In genomic region chr11:78424334-78425270, GRCh38 we compare ENCODE assay signal across 8 cellular contexts. TPM values are rescaled to one million over a fixed set of nuclear protein-coding genes. Genes with fewer than 3 reads are reported as not detected.
DNase-seq lines count a peak whose midpoint lies in the region; ATAC-seq, FAIRE-seq and TF ChIP-seq lines count a peak whose summit lies in the region.

No MANE protein-coding gene starts in this region.

- peaks cover 8% of the 10 kb centered on the region for H3K27me3 Mint-ChIP-seq in WTC11 (ENCODE audit: low read depth)
- H3K27me3 Mint-ChIP-seq in natural killer cell treated with Interleukin-12 subunit alpha and Interleukin-12 subunit beta and Interleukin-15 and Interleukin-18, amount 100 ng/mL, for 72 hours: peaks cover 15 to 16% of the 10 kb centered on the region in 2 donors

- peak overlapping the region; percentile 48 for H3K27ac Mint-ChIP-seq in WTC11
- peak overlapping the region; percentile 65 to 72 for H3K27ac Mint-ChIP-seq in natural killer cell treated with Interleukin-12 subunit alpha and Interleukin-12 subunit beta and Interleukin-15 and Interleukin-18, amount 100 ng/mL, for 72 hours

- FAIRE-seq in urothelium cell line (lab: Jason Lieb, UNC): no peak

- H3K36me3 Mint-ChIP-seq in WTC11: no peaks in the 10 kb centered on the region
- H3K36me3 Mint-ChIP-seq in natural killer cell treated with Interleukin-12 subunit alpha and Interleukin-12 subunit beta and Interleukin-15 and Interleukin-18, amount 100 ng/mL, for 72 hours: no peaks in the 10 kb centered on the region

- CTCF ChIA-PET in WTC11 (lab: Charles Lee): interaction anchor here (0.9 to 1.1 kb wide), 3 partner anchors 9 to 196 kb away, joined by 3 to 6 read pairs (median 4); no protein-coding TSS in a partner anchor

- DNase-seq in WTC11 (ENCODE audit: low spot score) (no peak), HPDE6-E6E7 (ENCODE audit: extremely low spot score) (no peak), urothelium cell line (ENCODE audit: low spot score) (no peak), NCI-H446 (lab: John Stamatoyannopoulos, UW) (no peak), HuH-7 (ENCODE audit: low spot score) (no peak)
- DNase-seq in natural killer cell treated with Interleukin-12 subunit alpha and Interleukin-12 subunit beta and Interleukin-15 and Interleukin-18, amount 100 ng/mL, for 72 hours (ENCODE audit: low spot score): no peak

- POLR2A ChIA-PET in WTC11 (lab: Charles Lee): interaction anchor here (0.7 kb wide), 1 partner anchor 156 kb away, joined by 4 read pairs; no protein-coding TSS in a partner anchor

- peaks cover 49% of the 10 kb centered on the region for H3K4me1 Mint-ChIP-seq in WTC11
- H3K4me1 Mint-ChIP-seq in natural killer cell treated with Interleukin-12 subunit alpha and Interleukin-12 subunit beta and Interleukin-15 and Interleukin-18, amount 100 ng/mL, for 72 hours (ENCODE audit: low read depth in 2 of 2): peaks cover 22 to 38% of the 10 kb centered on the region in 2 donors

- peak; percentile 45 for ATAC-seq in GM18867 (IDR thresholded peaks at IDR 0.05; ENCODE audit: unreplicated experiment)
- ATAC-seq in HG03135 (IDR thresholded peaks at IDR 0.05; ENCODE audit: unreplicated experiment): peak; percentile 36
- no peak for ATAC-seq in WTC11
- ATAC-seq in natural killer cell treated with Interleukin-12 subunit alpha and Interleukin-12 subunit beta and Interleukin-15 and Interleukin-18, amount 100 ng/mL, for 72 hours: peak; percentile 22 to 54

- TF ChIP-seq CTCF in WTC11 (IDR thresholded peaks at IDR 0.05): no peak

- H3K9me3 Mint-ChIP-seq in WTC11: no peaks in the 10 kb centered on the region
- no peaks in the 10 kb centered on the region for H3K9me3 Mint-ChIP-seq in natural killer cell treated with Interleukin-12 subunit alpha and Interleukin-12 subunit beta and Interleukin-15 and Interleukin-18, amount 100 ng/mL, for 72 hours

- H3K4me3 Mint-ChIP-seq in WTC11: no peak overlapping the region
- H3K4me3 Mint-ChIP-seq in natural killer cell treated with Interleukin-12 subunit alpha and Interleukin-12 subunit beta and Interleukin-15 and Interleukin-18, amount 100 ng/mL, for 72 hours: peak overlapping the region; percentile 68

TF ChIP-seq in WTC11, 78 proteins besides CTCF, POLR2A, EP300 and RAD21:
- TF ChIP-seq ATF3 (CRISPR knock-in tag; conservative IDR thresholded peaks at IDR 0.05) (no peak), ZNF232 (CRISPR knock-in tag; IDR thresholded peaks at IDR 0.05) (no peak), ZNF263 (CRISPR knock-in tag; IDR thresholded peaks at IDR 0.05; ENCODE audit: low read depth) (no peak)
- TF ChIP-seq, protein P1, sequence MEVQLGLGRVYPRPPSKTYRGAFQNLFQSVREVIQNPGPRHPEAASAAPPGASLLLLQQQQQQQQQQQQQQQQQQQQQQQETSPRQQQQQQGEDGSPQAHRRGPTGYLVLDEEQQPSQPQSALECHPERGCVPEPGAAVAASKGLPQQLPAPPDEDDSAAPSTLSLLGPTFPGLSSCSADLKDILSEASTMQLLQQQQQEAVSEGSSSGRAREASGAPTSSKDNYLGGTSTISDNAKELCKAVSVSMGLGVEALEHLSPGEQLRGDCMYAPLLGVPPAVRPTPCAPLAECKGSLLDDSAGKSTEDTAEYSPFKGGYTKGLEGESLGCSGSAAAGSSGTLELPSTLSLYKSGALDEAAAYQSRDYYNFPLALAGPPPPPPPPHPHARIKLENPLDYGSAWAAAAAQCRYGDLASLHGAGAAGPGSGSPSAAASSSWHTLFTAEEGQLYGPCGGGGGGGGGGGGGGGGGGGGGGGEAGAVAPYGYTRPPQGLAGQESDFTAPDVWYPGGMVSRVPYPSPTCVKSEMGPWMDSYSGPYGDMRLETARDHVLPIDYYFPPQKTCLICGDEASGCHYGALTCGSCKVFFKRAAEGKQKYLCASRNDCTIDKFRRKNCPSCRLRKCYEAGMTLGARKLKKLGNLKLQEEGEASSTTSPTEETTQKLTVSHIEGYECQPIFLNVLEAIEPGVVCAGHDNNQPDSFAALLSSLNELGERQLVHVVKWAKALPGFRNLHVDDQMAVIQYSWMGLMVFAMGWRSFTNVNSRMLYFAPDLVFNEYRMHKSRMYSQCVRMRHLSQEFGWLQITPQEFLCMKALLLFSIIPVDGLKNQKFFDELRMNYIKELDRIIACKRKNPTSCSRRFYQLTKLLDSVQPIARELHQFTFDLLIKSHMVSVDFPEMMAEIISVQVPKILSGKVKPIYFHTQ (CRISPR knock-in tag; IDR thresholded peaks at IDR 0.05): no peak
TF ChIP-seq in WTC11: peak in this region for 0.

RNA-seq across cellular contexts. Expression of gene GAB2, which starts 7.0 kb away (rescaled TPM):
- total RNA-seq in WTC11 (2021): 8.5 to 10.6 TPM (median 9.7 TPM) in 3 replicates
- total RNA-seq in natural killer cell treated with Interleukin-12 subunit alpha and Interleukin-12 subunit beta and Interleukin-15 and Interleukin-18, amount 100 ng/mL, for 72 hours: 1 to 10 TPM; 1.9 to 8.7 TPM
